ENCODE assay signal across 11 cellular contexts in genomic region chr1:172917972-172918371, GRCh38.
DNase-seq lines count a peak whose midpoint lies in the region; ATAC-seq, FAIRE-seq and TF ChIP-seq lines count a peak whose summit lies in the region.
"Had no signal": no experiment of that assay in that cellular context is flagged by ENCODE, and none has a peak within 500 bp of the region (broad histone marks: within the 10 kb centered on the region; RNA-seq: fewer than 3 reads in every experiment).

No MANE protein-coding gene starts in this region.

- DNase-seq in A549 (ENCODE audit: low read depth in 1 of 2, low spot score in 1 of 2): peak; percentile 80 to 84
- DNase-seq in HT1080 (ENCODE audit: low read depth): peak; percentile 98
- DNase-seq in brain microvascular endothelial cell: peak; percentile 96
- peak; percentile 71 for DNase-seq in keratinocyte (ENCODE audit: low read depth, low spot score)
- no peak for DNase-seq in G401 (ENCODE audit: low spot score)
- DNase-seq in NCI-H524 treated with DMSO at 0.1 percent for 48 hours (lab: John Stamatoyannopoulos, UW): no peak
- DNase-seq: activated B cell treated with CpG ODN at 0.5 μM for 24 hours, NCI-H1048 had no signal

- no peaks in the 10 kb centered on the region for H3K9me1 ChIP-seq in keratinocyte (ENCODE audit: control insufficient read depth, extremely low read depth, insufficient read depth, low read length)

- dilution Hi-C loops in keratinocyte (cut with MboI; ENCODE audit: extremely low pct_ligation_motif_present, low sequenced_read_pairs): no loop called here

- POLR2A ChIA-PET in A549 (lab: Yijun Ruan, JAX): interaction anchor here (0.9 kb wide), 1 partner anchor 9 kb away, joined by 4 read pairs; no protein-coding TSS in a partner anchor

- H3K27ac ChIP-seq in A549 (peak overlapping the region; percentile 70 to 77), brain microvascular endothelial cell (peak overlapping the region; percentile 90), keratinocyte (ENCODE audit: control insufficient read depth, insufficient read depth, low read length) (peak overlapping the region; percentile 49)
- H3K27ac ChIP-seq: right atrium auricular region had no signal

- peak overlapping the region; percentile 52 for H3K4me2 ChIP-seq in A549
- H3K4me2 ChIP-seq in keratinocyte (ENCODE audit: control insufficient read depth, extremely low read depth, insufficient read depth, low read depth, low read length): peak overlapping the region; percentile 83

- H2AFZ ChIP-seq in keratinocyte (ENCODE audit: control insufficient read depth, low read length): no peak overlapping the region

- no peaks in the 10 kb centered on the region for H3K36me3 ChIP-seq in brain microvascular endothelial cell (replicated peaks)
- no peaks in the 10 kb centered on the region for H3K36me3 ChIP-seq in keratinocyte (ENCODE audit: control insufficient read depth in 2 of 2, extremely low read depth in 1 of 2, insufficient read depth in 2 of 2, low read length in 2 of 2)
- H3K36me3 ChIP-seq: right atrium auricular region had no signal

- H3K4me1 ChIP-seq in A549 (peaks cover 47% of the 10 kb centered on the region), keratinocyte (ENCODE audit: control insufficient read depth, extremely low read depth, insufficient read depth, low read length) (peaks cover 44% of the 10 kb centered on the region)

- CTCF ChIA-PET in A549 (lab: Yijun Ruan, JAX): interaction anchor here (0.9 to 2.6 kb wide), 7 partner anchors 9 to 173 kb away, joined by 3 to 7 read pairs (median 4); no protein-coding TSS in a partner anchor

- H3K4me3 ChIP-seq in A549 (no peak overlapping the region), brain microvascular endothelial cell (ENCODE audit: low read depth, low read length) (no peak overlapping the region), keratinocyte (ENCODE audit: control insufficient read depth in 2 of 3, extremely low read depth in 1 of 3, insufficient read depth in 2 of 3, low read depth in 1 of 3, low read length in 3 of 3) (no peak overlapping the region)
- H3K4me3 ChIP-seq: right atrium auricular region had no signal

- no peak overlapping the region for H3K9ac ChIP-seq in keratinocyte (ENCODE audit: control insufficient read depth, extremely low read depth, insufficient read depth, low read length)

- TF ChIP-seq CTCF in A549 (IDR thresholded peaks at IDR 0.05) (no peak), brain microvascular endothelial cell (IDR thresholded peaks at IDR 0.05; ENCODE audit: low read depth, low read length, missing control alignments) (no peak), keratinocyte (optimal IDR thresholded peaks at IDR 0.05 in 1 of 3, IDR thresholded peaks at IDR 0.05 in 1 of 3, conservative IDR thresholded peaks at IDR 0.05 in 1 of 3; ENCODE audit: extremely low read depth in 1 of 3, insufficient read depth in 2 of 3, low read length in 3 of 3) (no peak)

- ATAC-seq in A549 (peak; percentile 97), GM21360 (IDR thresholded peaks at IDR 0.05; ENCODE audit: unreplicated experiment) (no peak), HG03432 (IDR thresholded peaks at IDR 0.05; ENCODE audit: unreplicated experiment) (no peak)

- TF ChIP-seq EP300 in A549 (IDR thresholded peaks at IDR 0.05): peak; percentile 37 to 47; a peak in 2 of 5 replicates

- TF ChIP-seq POLR2A in A549 (IDR thresholded peaks at IDR 0.05; ENCODE audit: low read length): no peak

- no peaks in the 10 kb centered on the region for H4K20me1 ChIP-seq in keratinocyte (ENCODE audit: control insufficient read depth, extremely low read depth, insufficient read depth, low read length)

- in situ Hi-C loops in brain microvascular endothelial cell (cut with HindIII; ENCODE audit: low pct_ligation_motif_present, low sequenced_read_pairs): no loop called here
- in situ Hi-C loops in G401 (cut with HindIII; ENCODE audit: low sequenced_read_pairs): no loop called here

- H3K79me2 ChIP-seq in keratinocyte (ENCODE audit: control insufficient read depth, insufficient read depth, low read length): no peaks in the 10 kb centered on the region

- H3K27me3 ChIP-seq in brain microvascular endothelial cell (replicated peaks): no peaks in the 10 kb centered on the region
- no peaks in the 10 kb centered on the region for H3K27me3 ChIP-seq in keratinocyte (ENCODE audit: control insufficient read depth, extremely low read depth, insufficient read depth, low read length)
- H3K27me3 ChIP-seq: right atrium auricular region had no signal

- WGBS in A549 (ENCODE audit: missing lambda C conversion rate): 2% methylated on average over 2 of the region's 2 CpGs

- H3K9me3 ChIP-seq in A549 (peaks cover 7% of the 10 kb centered on the region; the same call in 2 of the 3 replicates), keratinocyte (ENCODE audit: control insufficient read depth, low read depth, low read length) (peaks cover 5% of the 10 kb centered on the region)

- FAIRE-seq in A549 (lab: Jason Lieb, UNC): peak; percentile 80
- peak; percentile 90 for FAIRE-seq in keratinocyte (lab: Jason Lieb, UNC)

- TF ChIP-seq RAD21 in A549 (conservative IDR thresholded peaks at IDR 0.05 in 1 of 2, IDR thresholded peaks at IDR 0.05 in 1 of 2): peak; percentile 40 to 55; a peak in 3 of 5 replicates

TF ChIP-seq in A549, 52 proteins besides CTCF, POLR2A, EP300 and RAD21:
- TF ChIP-seq, protein P1, sequence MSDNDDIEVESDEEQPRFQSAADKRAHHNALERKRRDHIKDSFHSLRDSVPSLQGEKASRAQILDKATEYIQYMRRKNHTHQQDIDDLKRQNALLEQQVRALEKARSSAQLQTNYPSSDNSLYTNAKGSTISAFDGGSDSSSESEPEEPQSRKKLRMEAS (IDR thresholded peaks at IDR 0.05): peak; percentile 60
- TF ChIP-seq JUNB (IDR thresholded peaks at IDR 0.05): peak; percentile 90
- peak; percentile 85; the same call in 1 of the 2 replicates for TF ChIP-seq GATA3 (IDR thresholded peaks at IDR 0.05; ENCODE audit: borderline replicate concordance)
- peak; percentile 35; the same call in 1 of the 3 replicates for TF ChIP-seq SMC3 (IDR thresholded peaks at IDR 0.05)
- no peak for TF ChIP-seq ZNF302 (CRISPR knock-in tag; IDR thresholded peaks at IDR 0.05)
- peak in 1 of 2 experiments; percentile 79; a peak in 3 of 5 replicates for TF ChIP-seq JUN (IDR thresholded peaks at IDR 0.05)
- no peak for TF ChIP-seq ELK1 (IDR thresholded peaks at IDR 0.05; ENCODE audit: low read depth, low read length)
- TF ChIP-seq FOSL2 (IDR thresholded peaks at IDR 0.05): peak; percentile 92
- peak; percentile 95 for TF ChIP-seq FOSL2 (CRISPR knock-in tag; IDR thresholded peaks at IDR 0.05)
- TF ChIP-seq CEBPB (IDR thresholded peaks at IDR 0.05): peak in 1 of 2 experiments; percentile 52; a peak in 2 of 4 replicates

Comparison
In these comparisons a context has a peak if more than half of its experiments do, and no peak if none do; other contexts are left out.
1. ATAC-seq: peak in A549 (2 of 2); none in GM21360 (single experiment) and HG03432 (single experiment).
2. DNase-seq: peak in A549 (2 of 2), HT1080 (single experiment), brain microvascular endothelial cell (single experiment) and keratinocyte (single experiment); none in G401 (single experiment) and NCI-H524 treated with DMSO at 0.1 percent for 48 hours (single experiment).
3. Peak in every context shown above with its lines, with median percentiles within 50 percentile points of each other: H3K27ac ChIP-seq.